In the genomic region with DNA sequence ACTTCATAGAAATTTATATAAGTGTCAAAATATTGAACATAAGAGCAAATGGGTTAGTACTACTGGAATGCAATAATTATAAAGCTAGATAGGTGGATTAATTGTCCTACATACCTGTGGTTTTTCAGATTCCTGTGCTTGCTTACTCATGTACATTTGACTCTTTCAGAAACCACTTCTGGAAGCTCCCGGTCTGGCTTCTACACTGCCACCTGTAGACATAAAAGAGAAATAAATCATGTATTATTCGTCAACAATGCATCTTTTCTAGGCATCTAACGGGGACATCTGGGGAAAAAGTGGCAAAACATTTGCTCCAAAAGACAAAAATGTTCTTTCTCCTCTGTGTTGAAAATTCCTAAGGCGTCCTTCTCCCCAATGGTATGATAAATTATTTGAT, we compare ENCODE assay signal across 8 cellular contexts.
A peak's percentile ranks its signal among the peaks of the same experiment; 100 is the strongest.
DNase-seq lines count a peak whose midpoint lies in the region; ATAC-seq and TF ChIP-seq lines count a peak whose summit lies in the region.

No MANE protein-coding gene starts in this region.

- peaks cover 33% of the 10 kb centered on the region for H3K36me3 ChIP-seq in iPS-18a (ENCODE audit: control insufficient read depth, low read depth, low read length)
- no peaks in the 10 kb centered on the region for H3K36me3 ChIP-seq in tibial artery

- H3K27me3 ChIP-seq in iPS-18a (ENCODE audit: control insufficient read depth, insufficient read depth, low read length) (no peaks in the 10 kb centered on the region), tibial artery (no peaks in the 10 kb centered on the region)

- no peak overlapping the region for H3K27ac ChIP-seq in 22Rv1
- no peak overlapping the region for H3K27ac ChIP-seq in iPS-18a (ENCODE audit: low read length)
- no peak overlapping the region for H3K27ac ChIP-seq in tibial artery

- peak in 1 of 2 donors; percentile 39 for ATAC-seq in activated naive CD4-positive, alpha-beta T cell treated with anti-CD3 and anti-CD28 coated beads, Interleukin-2, amount 50 U/mL, for 72 hours
- ATAC-seq in HG03354 (IDR thresholded peaks at IDR 0.05; ENCODE audit: poor library complexity, severe bottlenecking, unreplicated experiment), result no peak

- H3K9me3 ChIP-seq in iPS-18a (ENCODE audit: control insufficient read depth, low read depth, low read length) (peaks cover 3% of the 10 kb centered on the region), tibial artery (peaks cover 0 to 3% (median 0%) of the 10 kb centered on the region in 3 donors)

- H3K9ac ChIP-seq in iPS-18a (ENCODE audit: low read length), result peak overlapping the region; percentile 73

- H3K36me3 Mint-ChIP-seq in activated naive CD4-positive, alpha-beta T cell treated with anti-CD3 and anti-CD28 coated beads, Interleukin-2, amount 50 U/mL, for 72 hours, result peaks cover 22 to 30% of the 10 kb centered on the region in 2 donors

- intact Hi-C loops in tibial artery (cut with DNase I; ENCODE audit: low total_unique reads), result no loop called here

- peak; percentile 46 for TF ChIP-seq CTCF in 22Rv1 (IDR thresholded peaks at IDR 0.05)
- peak in 1 of 2 experiments; percentile 8 for TF ChIP-seq CTCF in tibial artery (IDR thresholded peaks at IDR 0.05)

- H3K4me3 ChIP-seq in iPS-18a (ENCODE audit: low read length) (peak overlapping the region; percentile 92), tibial artery (peak overlapping the region; percentile 62 to 72)

- H3K27ac Mint-ChIP-seq in activated naive CD4-positive, alpha-beta T cell treated with anti-CD3 and anti-CD28 coated beads, Interleukin-2, amount 50 U/mL, for 72 hours, result peak overlapping the region; percentile 88 to 89

- peaks cover 17% of the 10 kb centered on the region for H3K4me1 ChIP-seq in iPS-18a (ENCODE audit: control insufficient read depth, low read depth, low read length)
- H3K4me1 ChIP-seq in tibial artery, result no peaks in the 10 kb centered on the region

- DNase-seq in EL (peak; percentile 81), NCI-H2227 (lab: John Stamatoyannopoulos, UW; ENCODE audit: unreplicated experiment) (peak; percentile 7), tibial artery (no peak), hippocampal formation (lab: John Stamatoyannopoulos, UW) (no peak)
- DNase-seq in activated naive CD4-positive, alpha-beta T cell treated with anti-CD3 and anti-CD28 coated beads, Interleukin-2, amount 50 U/mL, for 72 hours (ENCODE audit: low spot score in 2 of 2), result no peak

- H3K9me3 Mint-ChIP-seq in activated naive CD4-positive, alpha-beta T cell treated with anti-CD3 and anti-CD28 coated beads, Interleukin-2, amount 50 U/mL, for 72 hours, result no peaks in the 10 kb centered on the region

Comparison
In these comparisons a context has a peak if more than half of its experiments do, and no peak if none do; other contexts are left out.
1. DNase-seq: peak in EL (single experiment) and NCI-H2227 (single experiment); none in activated naive CD4-positive, alpha-beta T cell treated with anti-CD3 and anti-CD28 coated beads, Interleukin-2, amount 50 U/mL, for 72 hours (0 of 2), tibial artery (0 of 2) and hippocampal formation (0 of 2).